9 cellular contexts compared by ENCODE assay signal in the genomic region with DNA sequence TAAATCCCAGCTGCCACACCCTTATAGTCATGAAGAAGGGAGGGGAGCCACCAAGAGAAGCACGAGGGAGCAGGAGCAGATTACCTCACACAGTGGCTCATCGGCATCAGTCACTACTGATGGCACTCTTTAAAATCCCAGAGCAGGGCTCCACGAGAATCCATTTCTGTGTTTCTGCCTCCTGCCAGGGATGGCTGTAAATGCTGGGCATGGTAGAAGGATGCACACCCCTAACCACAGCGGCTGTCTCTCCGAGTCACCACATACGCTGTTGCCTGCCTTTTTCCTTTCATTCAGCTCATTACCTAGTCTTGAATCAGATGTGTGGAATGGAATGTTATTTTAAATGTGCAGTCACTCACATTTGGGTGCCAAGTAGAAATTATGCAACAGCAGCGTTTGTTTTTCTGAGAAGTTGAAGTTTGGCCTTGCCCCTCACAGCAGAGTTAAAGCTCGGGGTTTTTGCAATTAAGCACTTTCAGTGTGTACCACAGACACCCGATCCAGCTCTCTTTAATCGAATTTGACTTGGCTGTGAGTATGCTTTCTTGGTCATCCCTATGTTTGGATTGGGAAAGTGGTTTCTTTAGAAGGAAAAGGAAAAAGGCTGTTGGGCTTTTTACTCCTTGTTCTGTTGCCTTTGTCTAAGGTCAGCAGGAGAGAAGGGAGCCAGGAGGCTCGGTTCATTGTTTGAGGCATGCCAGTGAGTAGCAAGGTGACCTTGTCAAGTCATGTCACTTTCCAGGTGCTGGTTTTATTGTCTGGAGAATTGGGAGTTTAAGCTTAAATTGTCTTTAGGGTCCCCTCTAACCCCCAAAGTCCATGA.
DNase-seq lines count a peak whose midpoint lies in the region; ATAC-seq, FAIRE-seq and TF ChIP-seq lines count a peak whose summit lies in the region.
"Had no signal": no experiment of that assay in that cellular context is flagged by ENCODE, and none has a peak within 500 bp of the region (broad histone marks: within the 10 kb centered on the region; RNA-seq: fewer than 3 reads in every experiment).

No MANE protein-coding gene starts in this region.

- no peaks in the 10 kb centered on the region for H3K36me3 ChIP-seq in body of pancreas (replicated peaks in 1 of 2; ENCODE audit: insufficient read depth in 1 of 2, low read depth in 2 of 2)
- peaks cover 14% of the 10 kb centered on the region for H3K36me3 ChIP-seq in iPS-20b (ENCODE audit: insufficient read depth, low read depth, low read length)
- peaks cover 20 to 34% (median 28%) of the 10 kb centered on the region in 3 donors for H3K36me3 ChIP-seq in skeletal muscle tissue (ENCODE audit: control insufficient read depth in 3 of 3, insufficient read depth in 3 of 3, low read length in 3 of 3)

- no peak for TF ChIP-seq CTCF in body of pancreas (IDR thresholded peaks at IDR 0.05)

- no peaks in the 10 kb centered on the region for H3K27me3 ChIP-seq in body of pancreas
- no peaks in the 10 kb centered on the region for H3K27me3 ChIP-seq in iPS-20b (ENCODE audit: insufficient read depth, low read length)
- H3K27me3 ChIP-seq in skeletal muscle tissue (ENCODE audit: control insufficient read depth in 3 of 3, insufficient read depth in 3 of 3, low read length in 3 of 3), result no peaks in the 10 kb centered on the region

- H3K27ac ChIP-seq in body of pancreas (peak overlapping the region; percentile 68 to 85 (median 80)), iPS-20b (ENCODE audit: low read length) (no peak overlapping the region), skeletal muscle tissue (ENCODE audit: low read depth, low read length) (peak overlapping the region; percentile 20)

- in situ Hi-C loops in G401 (cut with HindIII; ENCODE audit: low sequenced_read_pairs), result no loop called here

- FAIRE-seq in H54 (lab: Jason Lieb, UNC), result no peak
- FAIRE-seq: GM12878 had no signal

- H3K4me3 ChIP-seq in body of pancreas (no peak overlapping the region), iPS-20b (ENCODE audit: low read length) (peak overlapping the region; percentile 3; the same call in 1 of the 2 replicates), skeletal muscle tissue (ENCODE audit: low read length in 3 of 3) (peak overlapping the region in 1 of 3 donors; percentile 18)
- H3K4me3 ChIP-seq: GM12878 had no signal

- TF ChIP-seq POLR2A in H54 (IDR thresholded peaks at IDR 0.05; ENCODE audit: low read depth, low read length) (no peak), body of pancreas (IDR thresholded peaks at IDR 0.05) (peak in 1 of 3 donors; percentile 6)

- WGBS in body of pancreas, 2 donors, result 14 to 19% methylated on average over 11 of the region's 11 CpGs

- intact Hi-C loops in body of pancreas (cut with DNase I), result no loop called here

- H3K9ac ChIP-seq in iPS-20b (ENCODE audit: low read depth, low read length), result peak overlapping the region; percentile 30; the same call in 1 of the 2 replicates
- H3K9ac ChIP-seq in skeletal muscle tissue (ENCODE audit: low read depth in 1 of 3, low read length in 3 of 3), result peak overlapping the region in 1 of 3 donors; percentile 36

- DNase-seq in H54 (ENCODE audit: insufficient read length, low spot score) (peak; percentile 47), body of pancreas (peak; percentile 34 to 72 (median 48)), GM19240 (ENCODE audit: insufficient read length, low spot score) (no peak), G401 (ENCODE audit: low spot score) (no peak)

- peak; percentile 84 for ATAC-seq in body of pancreas
- no peak for ATAC-seq in HG03025 (IDR thresholded peaks at IDR 0.05; ENCODE audit: low FRiP score, unreplicated experiment)
- ATAC-seq in HG03442 (IDR thresholded peaks at IDR 0.05; ENCODE audit: unreplicated experiment), result no peak
- ATAC-seq: GM12878 had no signal

- H3K9me3 ChIP-seq in body of pancreas (no peaks in the 10 kb centered on the region), iPS-20b (ENCODE audit: insufficient read depth, low read depth, low read length) (no peaks in the 10 kb centered on the region), skeletal muscle tissue (ENCODE audit: control insufficient read depth in 3 of 3, low read length in 3 of 3) (no peaks in the 10 kb centered on the region)

- H3K4me1 ChIP-seq in body of pancreas (peaks cover 48% of the 10 kb centered on the region), iPS-20b (ENCODE audit: insufficient read depth, low read length) (peaks cover 43% of the 10 kb centered on the region), skeletal muscle tissue (ENCODE audit: control insufficient read depth in 3 of 3, insufficient read depth in 3 of 3, low read length in 3 of 3) (peaks cover 3 to 8% (median 5%) of the 10 kb centered on the region in 3 donors)

Comparison
In these comparisons a context has a peak if more than half of its experiments do, and no peak if none do; other contexts are left out.
1. DNase-seq: peak in H54 (single experiment) and body of pancreas (4 of 4); none in GM19240 (single experiment) and G401 (single experiment).